ENCODE assay signal across 8 cellular contexts in genomic region chrX:48918303-48918643, GRCh38. TPM values are rescaled to one million over a fixed set of nuclear protein-coding genes. Genes with fewer than 3 reads are reported as not detected.
A peak's percentile ranks its signal among the peaks of the same experiment; 100 is the strongest.
DNase-seq lines count a peak whose midpoint lies in the region; ATAC-seq and TF ChIP-seq lines count a peak whose summit lies in the region.

No MANE protein-coding gene starts in this region.

- H3K4me3 ChIP-seq in GM12865 (ENCODE audit: low read depth, low read length) (peak overlapping the region; percentile 89), Peyer's patch (peak overlapping the region; percentile 72 to 84 (median 77)), esophagus muscularis mucosa (peak overlapping the region; percentile 60 to 75 (median 62)), psoas muscle (peak overlapping the region; percentile 62)

- no peak for TF ChIP-seq POLR2A in Peyer's patch (IDR thresholded peaks at IDR 0.05)
- no peak for TF ChIP-seq POLR2A in esophagus muscularis mucosa (IDR thresholded peaks at IDR 0.05; ENCODE audit: low read depth)

- H3K9me3 ChIP-seq in Peyer's patch (no peaks in the 10 kb centered on the region), esophagus muscularis mucosa (no peaks in the 10 kb centered on the region), psoas muscle (no peaks in the 10 kb centered on the region)

- intact Hi-C loops in esophagus muscularis mucosa (cut with DNase I): no loop called here
- intact Hi-C loops in psoas muscle (cut with DNase I): loop anchor here in 1 of 2 donors (10.0 kb wide), 1 partner anchor 273 kb away; no protein-coding TSS in a partner anchor

- H3K36me3 ChIP-seq in Peyer's patch (peaks cover 0 to 17% (median 0%) of the 10 kb centered on the region in 3 donors), esophagus muscularis mucosa (peaks cover 0 to 39% (median 27%) of the 10 kb centered on the region in 4 donors), psoas muscle (ENCODE audit: insufficient read depth in 1 of 2, low read depth in 1 of 2) (peaks cover 0 to 14% of the 10 kb centered on the region in 2 donors)

- peak; percentile 10 for DNase-seq in GM12865 (ENCODE audit: low read depth)
- no peak for DNase-seq in Peyer's patch
- no peak for DNase-seq in esophagus muscularis mucosa (ENCODE audit: extremely low spot score)
- DNase-seq in psoas muscle: no peak
- no peak for DNase-seq in NCI-H187 (lab: John Stamatoyannopoulos, UW)
- no peak for DNase-seq in GM19238 (ENCODE audit: insufficient read length, low spot score)

- H3K4me1 ChIP-seq in Peyer's patch: peaks cover 0 to 7% (median 3%) of the 10 kb centered on the region in 4 donors
- H3K4me1 ChIP-seq in esophagus muscularis mucosa: peaks cover 3 to 32% (median 28%) of the 10 kb centered on the region in 4 donors
- no peaks in the 10 kb centered on the region for H3K4me1 ChIP-seq in psoas muscle

- TF ChIP-seq CTCF in GM12865 (IDR thresholded peaks at IDR 0.05; ENCODE audit: insufficient read depth, low read depth, low read length, missing control alignments): no peak
- TF ChIP-seq CTCF in Peyer's patch (IDR thresholded peaks at IDR 0.05): no peak
- no peak for TF ChIP-seq CTCF in esophagus muscularis mucosa (IDR thresholded peaks at IDR 0.05)
- TF ChIP-seq CTCF in psoas muscle (IDR thresholded peaks at IDR 0.05): no peak

- peak overlapping the region; percentile 84 to 93 (median 90) for H3K27ac ChIP-seq in Peyer's patch
- H3K27ac ChIP-seq in esophagus muscularis mucosa (replicated peaks in 1 of 4): peak overlapping the region; percentile 82 to 92 (median 86)
- peak overlapping the region; percentile 70 for H3K27ac ChIP-seq in psoas muscle

- WGBS in esophagus muscularis mucosa: 62% methylated on average over 23 of the region's 23 CpGs
- 11 to 48% (median 13%) methylated on average over 9 to 23 of the region's 23 CpGs for WGBS in psoas muscle, 3 donors

- ATAC-seq in psoas muscle (peak in 1 of 4 donors; percentile 1), HG03571 (IDR thresholded peaks at IDR 0.05; ENCODE audit: unreplicated experiment) (no peak), GM18909 (IDR thresholded peaks at IDR 0.05; ENCODE audit: poor library complexity, unreplicated experiment) (no peak)

- TF ChIP-seq EP300 in esophagus muscularis mucosa (IDR thresholded peaks at IDR 0.05): no peak

- no peaks in the 10 kb centered on the region for H3K27me3 ChIP-seq in Peyer's patch
- H3K27me3 ChIP-seq in esophagus muscularis mucosa: no peaks in the 10 kb centered on the region
- H3K27me3 ChIP-seq in psoas muscle (ENCODE audit: insufficient read depth in 3 of 3, low read length in 2 of 3): no peaks in the 10 kb centered on the region

RNA-seq across cellular contexts. Expression of gene PIM2, which starts 0.6 kb away (rescaled TPM):
- total RNA-seq in Peyer's patch (10 to 100 TPM; 17.3 to 24.8 (median 19.1) TPM), esophagus muscularis mucosa (10 to 100 TPM in 1 of 4 donors, 1 to 10 TPM in 3; 3.3 to 11.4 (median 7.3) TPM), psoas muscle (1 to 10 TPM; 1.1 to 2.3 (median 1.6) TPM)
- polyA plus RNA-seq in psoas muscle: 1 to 10 TPM; 1.4 to 3.7 (median 1.6) TPM

RNA-seq across cellular contexts. Expression of gene SLC35A2, which starts 6.8 kb away (rescaled TPM):
- total RNA-seq in Peyer's patch (10 to 100 TPM; 14.0 to 43.3 (median 21.5) TPM), esophagus muscularis mucosa (10 to 100 TPM in 2 of 4 donors, 1 to 10 TPM in 2; 7.3 to 13.4 (median 10.0) TPM), psoas muscle (10 to 100 TPM in 2 of 4 donors, 1 to 10 TPM in 2; 8.8 to 13.4 (median 11.2) TPM)
- polyA plus RNA-seq in psoas muscle: 10 to 100 TPM; 13.2 to 26.1 (median 19.7) TPM

RNA-seq across cellular contexts. Expression of gene PQBP1, which starts 20.5 kb away (rescaled TPM):
- total RNA-seq in Peyer's patch (10 to 100 TPM; 63.3 to 86.6 (median 70.1) TPM), esophagus muscularis mucosa (10 to 100 TPM; 53.6 to 81.3 (median 72.0) TPM), psoas muscle (10 to 100 TPM; 51.8 to 65.7 (median 60.6) TPM)
- 10 to 100 TPM; 71.0 to 98.8 (median 77.2) TPM for polyA plus RNA-seq in psoas muscle

RNA-seq across cellular contexts. Expression of gene TIMM17B, which starts 20.7 kb away (rescaled TPM):
- total RNA-seq in Peyer's patch (10 to 100 TPM; 33.8 to 67.9 (median 54.5) TPM), esophagus muscularis mucosa (10 to 100 TPM; 36.1 to 59.6 (median 51.1) TPM), psoas muscle (10 to 100 TPM; 56.6 to 76.2 (median 65.1) TPM)
- 10 to 100 TPM; 63.1 to 91.6 (median 78.4) TPM for polyA plus RNA-seq in psoas muscle

RNA-seq across cellular contexts. Expression of gene OTUD5, which starts 39.1 kb away (rescaled TPM):
- total RNA-seq in Peyer's patch: 10 to 100 TPM; 49.7 to 79.2 (median 71.0) TPM
- total RNA-seq in esophagus muscularis mucosa: 10 to 100 TPM; 39.9 to 53.9 (median 48.5) TPM
- total RNA-seq in psoas muscle: 10 to 100 TPM; 21.4 to 38.7 (median 28.5) TPM
- polyA plus RNA-seq in psoas muscle: 10 to 100 TPM; 17.5 to 34.8 (median 18.6) TPM
